In genomic region chr9:118170032-118170955, GRCh38 we compare ENCODE assay signal across 8 cellular contexts.
DNase-seq lines count a peak whose midpoint lies in the region; ATAC-seq, FAIRE-seq and TF ChIP-seq lines count a peak whose summit lies in the region.

No MANE protein-coding gene starts in this region.

- POLR2A ChIA-PET in A673 (lab: Charles Lee; ENCODE audit: low non-redundant PET): no interaction called here

- peak; percentile 62 for DNase-seq in A673 (ENCODE audit: low spot score)
- DNase-seq in NCI-H2227 (lab: John Stamatoyannopoulos, UW; ENCODE audit: unreplicated experiment): peak; percentile 66
- peak; percentile 44 for DNase-seq in bronchial epithelial cell (ENCODE audit: low read depth)
- no peak for DNase-seq in lung (ENCODE audit: low spot score)
- DNase-seq in posterior vena cava (ENCODE audit: low spot score): no peak
- no peak for DNase-seq in activated naive CD4-positive, alpha-beta T cell treated with anti-CD3 and anti-CD28 coated beads, Interleukin-2, amount 50 U/mL, for 16 hours

- FAIRE-seq in bronchial epithelial cell (lab: Jason Lieb, UNC): no peak

- H3K27me3 ChIP-seq in A673 (replicated peaks; ENCODE audit: insufficient read depth, low read depth, low read length, poor library complexity): no peaks in the 10 kb centered on the region
- H3K27me3 ChIP-seq in bronchial epithelial cell (ENCODE audit: control insufficient read depth, insufficient read depth, low read length): no peaks in the 10 kb centered on the region
- H3K27me3 ChIP-seq in lung (ENCODE audit: control insufficient read depth, insufficient read depth): no peaks in the 10 kb centered on the region

- CTCF ChIA-PET in A673 (lab: Charles Lee): no interaction called here

- H3K27ac ChIP-seq in A673 (ENCODE audit: low read depth, low read length, poor library complexity, severe bottlenecking): no peak overlapping the region
- no peak overlapping the region for H3K27ac ChIP-seq in lung (ENCODE audit: low read depth in 1 of 2, low read length in 1 of 2)

- WGBS in lung, 2 donors: 38 to 40% methylated on average over 6 of the region's 6 CpGs

- peak; percentile 71 for TF ChIP-seq CTCF in A673 (conservative IDR thresholded peaks at IDR 0.05; ENCODE audit: low read depth, low read length)
- peak; percentile 74 for TF ChIP-seq CTCF in bronchial epithelial cell (IDR thresholded peaks at IDR 0.05; ENCODE audit: insufficient read depth, low read length, severe bottlenecking)
- TF ChIP-seq CTCF in lung (IDR thresholded peaks at IDR 0.05; ENCODE audit: control extremely low read depth, extremely low read depth): peak; percentile 12

- H3K4me3 ChIP-seq in A673 (ENCODE audit: low read depth, low read length, poor library complexity, severe bottlenecking): no peak overlapping the region
- no peak overlapping the region for H3K4me3 ChIP-seq in bronchial epithelial cell (ENCODE audit: low read depth, low read length)
- H3K4me3 ChIP-seq in lung: no peak overlapping the region

- H3K36me3 ChIP-seq in A673 (ENCODE audit: insufficient read depth, low read length, poor library complexity, severe bottlenecking) (no peaks in the 10 kb centered on the region), bronchial epithelial cell (ENCODE audit: control insufficient read depth, insufficient read depth, low read length) (no peaks in the 10 kb centered on the region), lung (ENCODE audit: control insufficient read depth in 2 of 2, insufficient read depth in 2 of 2, low read length in 2 of 2) (no peaks in the 10 kb centered on the region)

- ATAC-seq in GM21526 (IDR thresholded peaks at IDR 0.05; ENCODE audit: low FRiP score, unreplicated experiment): peak; percentile 49
- no peak for ATAC-seq in lung (ENCODE audit: insufficient read depth, low FRiP score)
- no peak for ATAC-seq in GM18858 (IDR thresholded peaks at IDR 0.05; ENCODE audit: unreplicated experiment)

- BruUV-seq in A673 (replicated peaks; lab: Mats Ljungman, UMichigan): no TSS peak

- no peaks in the 10 kb centered on the region for H3K4me1 ChIP-seq in A673 (ENCODE audit: insufficient read depth, low read length, poor library complexity, severe bottlenecking)
- H3K4me1 ChIP-seq in lung (ENCODE audit: control insufficient read depth in 2 of 2, insufficient read depth in 2 of 2, low read length in 2 of 2): no peaks in the 10 kb centered on the region

- H3K9me3 ChIP-seq in A673 (ENCODE audit: low read depth, low read length, poor library complexity, severe bottlenecking) (no peaks in the 10 kb centered on the region), lung (ENCODE audit: control insufficient read depth in 2 of 2, insufficient read depth in 1 of 2, low read length in 1 of 2) (no peaks in the 10 kb centered on the region)

- intact Hi-C loops in A673 (cut with micrococcal nuclease; ENCODE audit: unreplicated experiment) (loop anchor here (5.0 to 10.0 kb wide), 2 partner anchors 525 to 1197 kb away; partner anchors contain the start of gene BRINP1), posterior vena cava (cut with DNase I) (no loop called here)

Comparison
In these comparisons a context has a peak if more than half of its experiments do, and no peak if none do; other contexts are left out.
1. DNase-seq: peak in A673 (single experiment), NCI-H2227 (single experiment) and bronchial epithelial cell (single experiment); none in lung (single experiment), posterior vena cava (single experiment) and activated naive CD4-positive, alpha-beta T cell treated with anti-CD3 and anti-CD28 coated beads, Interleukin-2, amount 50 U/mL, for 16 hours (single experiment).
2. CTCF ChIP-seq: peak in every context shown above with its lines; median percentile 74 in bronchial epithelial cell; 71 in A673; 12 in lung.